Comparison of ENCODE assay signal across 8 cellular contexts in the genomic region with DNA sequence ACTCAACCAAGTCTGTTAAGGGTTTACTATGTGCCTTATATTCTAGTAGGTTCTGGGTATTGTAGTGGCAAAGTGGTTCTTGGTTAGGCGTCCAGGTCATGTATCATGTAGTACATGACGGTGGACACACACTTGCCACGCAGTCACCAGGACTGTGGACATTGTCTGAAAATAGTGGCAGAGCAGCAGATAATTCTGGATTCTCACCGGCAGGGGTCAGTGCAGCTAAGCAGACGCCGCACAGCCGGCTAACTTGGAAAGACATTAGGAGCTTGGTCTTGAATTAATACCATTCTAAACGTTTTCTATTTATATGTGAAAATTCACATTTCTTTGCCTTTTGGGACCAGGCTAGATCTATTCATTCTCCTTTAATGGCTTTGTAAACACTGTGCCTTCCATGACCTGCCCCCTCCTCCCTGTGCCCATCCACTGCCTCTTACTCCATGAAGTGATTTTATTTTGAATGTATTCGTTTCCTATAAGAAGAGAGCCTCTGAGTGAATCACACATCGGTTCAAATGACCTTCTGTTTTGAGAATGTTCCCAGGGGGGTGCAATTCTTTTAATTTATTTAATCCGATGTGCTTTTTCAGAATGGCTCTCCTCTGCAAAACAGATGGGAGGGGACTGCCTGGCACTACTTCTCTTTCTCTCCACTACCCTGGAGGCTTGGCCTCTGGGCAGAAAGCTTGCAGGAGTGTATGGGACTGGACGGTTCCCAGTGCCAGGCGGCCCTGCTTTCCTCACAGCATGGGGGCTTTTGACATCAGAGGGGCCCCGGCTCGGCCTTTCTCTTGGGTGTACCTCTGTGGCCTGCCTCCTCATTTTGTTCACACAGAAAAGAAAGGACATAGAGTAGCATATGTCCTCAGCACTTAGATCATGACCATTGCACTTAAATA.
DNase-seq lines count a peak whose midpoint lies in the region; ATAC-seq and TF ChIP-seq lines count a peak whose summit lies in the region.

No MANE protein-coding gene starts in this region.

- no peak for TF ChIP-seq POLR2A in sigmoid colon (IDR thresholded peaks at IDR 0.05)

- H3K36me3 ChIP-seq in GM06990 (ENCODE audit: control insufficient read depth, insufficient read depth, low read length) (no peaks in the 10 kb centered on the region), adipocyte (ENCODE audit: control insufficient read depth, insufficient read depth, low read length, severe bottlenecking) (no peaks in the 10 kb centered on the region), right atrium auricular region (no peaks in the 10 kb centered on the region), sigmoid colon (no peaks in the 10 kb centered on the region)

- TF ChIP-seq EP300 in sigmoid colon (IDR thresholded peaks at IDR 0.05) = no peak

- no peak overlapping the region for H3K4me3 ChIP-seq in GM06990 (replicated peaks; ENCODE audit: low read depth, low read length)
- no peak overlapping the region for H3K4me3 ChIP-seq in adipocyte (ENCODE audit: low read length)
- no peak overlapping the region for H3K4me3 ChIP-seq in right atrium auricular region
- no peak overlapping the region for H3K4me3 ChIP-seq in sigmoid colon

- ATAC-seq in HG02938 (IDR thresholded peaks at IDR 0.05; ENCODE audit: unreplicated experiment) (peak; percentile 91), HG02840 (IDR thresholded peaks at IDR 0.05; ENCODE audit: low FRiP score, unreplicated experiment) (no peak)

- TF ChIP-seq CTCF in GM06990 (IDR thresholded peaks at IDR 0.05; ENCODE audit: insufficient read depth, low read length, poor library complexity, severe bottlenecking) = peak; percentile 83
- TF ChIP-seq CTCF in right atrium auricular region (IDR thresholded peaks at IDR 0.05) = peak; percentile 61 to 86
- TF ChIP-seq CTCF in sigmoid colon (IDR thresholded peaks at IDR 0.05) = peak; percentile 14 to 78 (median 56)

- H3K27ac ChIP-seq in right atrium auricular region (no peak overlapping the region), sigmoid colon (no peak overlapping the region)

- H3K9ac ChIP-seq in adipocyte (ENCODE audit: low read length) = no peak overlapping the region

- in situ Hi-C loops in ACHN (cut with HindIII; ENCODE audit: low pct_ligation_motif_present, low pct_unique_long_range_greater_than_20kb, low sequenced_read_pairs) = no loop called here

- H3K4me1 ChIP-seq in adipocyte (ENCODE audit: control insufficient read depth, insufficient read depth, low read length) (peaks cover 24% of the 10 kb centered on the region), right atrium auricular region (peaks cover 0 to 11% of the 10 kb centered on the region in 2 donors), sigmoid colon (no peaks in the 10 kb centered on the region)

- no peaks in the 10 kb centered on the region for H3K9me3 ChIP-seq in adipocyte (ENCODE audit: control insufficient read depth, low read length)
- H3K9me3 ChIP-seq in right atrium auricular region = no peaks in the 10 kb centered on the region
- no peaks in the 10 kb centered on the region for H3K9me3 ChIP-seq in sigmoid colon

- 31 to 32% methylated on average over 15 of the region's 15 CpGs for WGBS in sigmoid colon, 2 donors

- H3K27me3 ChIP-seq in GM06990 (replicated peaks; ENCODE audit: control insufficient read depth, insufficient read depth, low read length) (no peaks in the 10 kb centered on the region), adipocyte (replicated peaks; ENCODE audit: control insufficient read depth, insufficient read depth, low read length) (no peaks in the 10 kb centered on the region), right atrium auricular region (no peaks in the 10 kb centered on the region), sigmoid colon (no peaks in the 10 kb centered on the region)

- intact Hi-C loops in sigmoid colon (cut with DNase I) = loop anchor here (5.0 kb wide), 1 partner anchor 279 kb away; no protein-coding TSS in a partner anchor

- peak; percentile 47 for DNase-seq in ACHN
- DNase-seq in GM06990 (ENCODE audit: extremely low read depth, insufficient read length) = peak; percentile 5
- DNase-seq in NCI-H2227 (lab: John Stamatoyannopoulos, UW; ENCODE audit: unreplicated experiment) = peak; percentile 70
- DNase-seq in adipocyte (ENCODE audit: low read depth) = peak; percentile 90
- DNase-seq in right atrium auricular region (ENCODE audit: low spot score) = peak; percentile 70
- peak; percentile 72 for DNase-seq in sigmoid colon

Comparison
In these comparisons a context has a peak if more than half of its experiments do, and no peak if none do; other contexts are left out.
1. DNase-seq: peak in every context shown above with its lines; median percentile 90 in adipocyte; 72 in sigmoid colon; 70 in NCI-H2227; 70 in right atrium auricular region; 47 in ACHN; 5 in GM06990.